Comparison of ENCODE assay signal across 11 cellular contexts in genomic region chr9:134928796-134929559, GRCh38.
DNase-seq lines count a peak whose midpoint lies in the region; ATAC-seq and TF ChIP-seq lines count a peak whose summit lies in the region.
"Had no signal": no experiment of that assay in that cellular context is flagged by ENCODE, and none has a peak within 500 bp of the region (broad histone marks: within the 10 kb centered on the region; RNA-seq: fewer than 3 reads in every experiment).

No MANE protein-coding gene starts in this region.

- peaks cover 5% of the 10 kb centered on the region for H3K36me3 ChIP-seq in OCI-LY3 (replicated peaks; ENCODE audit: low read depth, low read length)

- H3K9me3 ChIP-seq in OCI-LY3 (ENCODE audit: insufficient read depth, low read length) = no peaks in the 10 kb centered on the region

- peak overlapping the region; percentile 82 for H3K9ac ChIP-seq in OCI-LY3 (ENCODE audit: low read length)

- intact Hi-C loops in head of caudate nucleus (cut with DNase I) = no loop called here

- POLR2A ChIA-PET in GM10248 (lab: Yijun Ruan, JAX) = no interaction called here

- DNase-seq in GM10248 (ENCODE audit: extremely low spot score) = peak; percentile 48
- DNase-seq in head of caudate nucleus = peak in 23 of 42 donors; percentile 10 to 65 (median 35)
- peak; percentile 64 for DNase-seq in pons (ENCODE audit: low spot score)
- DNase-seq in NCI-H82 (lab: John Stamatoyannopoulos, UW) = no peak
- DNase-seq in NCI-H2029 (lab: John Stamatoyannopoulos, UW) = no peak
- no peak for DNase-seq in SW480 (ENCODE audit: low spot score)
- DNase-seq: CD8-positive, alpha-beta memory T cell; glutamatergic neuron had no signal

- CTCF ChIA-PET in GM10248 (lab: Yijun Ruan, JAX) = no interaction called here

- H3K4me3 ChIP-seq in OCI-LY3 (ENCODE audit: low read length) = peak overlapping the region; percentile 60; the same call in 1 of the 2 replicates

- ATAC-seq in GM19395 (IDR thresholded peaks at IDR 0.05; ENCODE audit: unreplicated experiment) = no peak
- ATAC-seq: SK-N-SH treated with all-trans-retinoic acid at 6 μM for 48 hours had no signal

- TF ChIP-seq CTCF in GM10248 (IDR thresholded peaks at IDR 0.05; ENCODE audit: control extremely low read depth, extremely low read depth, low read depth, missing control alignments) (no peak), OCI-LY3 (IDR thresholded peaks at IDR 0.05; ENCODE audit: low read depth, low read length) (no peak; the same call in 1 of the 2 replicates)

- H3K27ac ChIP-seq in OCI-LY3 (ENCODE audit: low read length) = peak overlapping the region; percentile 98

- H3K27me3 ChIP-seq in OCI-LY3 (ENCODE audit: low read depth, low read length) = no peaks in the 10 kb centered on the region

- peaks cover 29% of the 10 kb centered on the region for H3K79me2 ChIP-seq in OCI-LY3 (ENCODE audit: low read length)

- peak overlapping the region; percentile 82 for H3K4me2 ChIP-seq in OCI-LY3 (ENCODE audit: low read length)

- peaks cover 80% of the 10 kb centered on the region for H3K4me1 ChIP-seq in OCI-LY3 (ENCODE audit: low read length)

- no peaks in the 10 kb centered on the region for H4K20me1 ChIP-seq in OCI-LY3 (ENCODE audit: insufficient read depth, low read length)

- H2AFZ ChIP-seq in OCI-LY3 (ENCODE audit: low read depth, low read length) = no peak overlapping the region

Comparison
In these comparisons a context has a peak if more than half of its experiments do, and no peak if none do; other contexts are left out.
1. DNase-seq: peak in GM10248 (single experiment), head of caudate nucleus (23 of 42) and pons (single experiment); none in NCI-H82 (single experiment), NCI-H2029 (single experiment) and SW480 (single experiment).